In the genomic region with DNA sequence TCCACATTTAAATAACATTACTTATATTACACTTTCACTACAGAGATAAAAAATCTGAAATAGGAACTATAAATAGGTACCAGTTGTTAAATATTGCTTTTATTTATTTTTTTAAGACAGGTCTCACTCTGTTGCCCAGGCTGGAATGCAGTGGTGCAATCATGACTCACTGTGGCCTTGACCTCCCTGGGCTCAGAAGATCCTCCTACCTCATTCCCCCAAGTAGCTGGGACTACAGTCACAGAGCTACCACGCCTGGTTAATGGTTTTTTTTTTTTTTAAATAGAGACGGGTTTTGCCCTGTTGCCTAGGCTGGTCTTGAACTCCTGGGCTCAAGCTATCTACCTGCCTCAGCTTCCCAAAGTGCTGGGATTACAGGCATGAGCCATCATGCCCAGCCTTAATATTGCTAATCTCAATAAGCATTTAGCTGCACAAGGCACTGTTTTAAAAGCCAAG, we compare ENCODE assay signal across 1 cellular context.
TF ChIP-seq lines count a peak whose summit lies in the region.

No MANE protein-coding gene starts in this region.

TF ChIP-seq in HEK293, 187 proteins besides CTCF, POLR2A, EP300 and RAD21 (continued from another document):
- TF ChIP-seq ATF2 (tag by site-specific recombination; IDR thresholded peaks at IDR 0.05; ENCODE audit: low read depth) (no peak), ZNF555 (tag by site-specific recombination; conservative IDR thresholded peaks at IDR 0.05) (no peak), ZFP3 (tag by site-specific recombination; IDR thresholded peaks at IDR 0.05; ENCODE audit: low read depth) (no peak), ZNF362 (tag by site-specific recombination; IDR thresholded peaks at IDR 0.05) (peak; percentile 90), KLF8 (tag by site-specific recombination; IDR thresholded peaks at IDR 0.05) (peak; percentile 55; the same call in 1 of the 2 replicates), SP7 (tag by site-specific recombination; IDR thresholded peaks at IDR 0.05) (peak; percentile 86), ZFHX2 (tag by site-specific recombination; conservative IDR thresholded peaks at IDR 0.05) (0 out of 2 replicates have a peak, but pooled peaks have one; percentile 17), TRIM28 (IDR thresholded peaks at IDR 0.05; ENCODE audit: borderline replicate concordance, low read length) (no peak), ZNF600 (tag by site-specific recombination; IDR thresholded peaks at IDR 0.05) (peak; percentile 54; the same call in 1 of the 2 replicates), ZNF768 (tag by site-specific recombination; IDR thresholded peaks at IDR 0.05) (no peak), ZNF621 (tag by site-specific recombination; IDR thresholded peaks at IDR 0.05) (no peak), SP2 (tag by site-specific recombination; IDR thresholded peaks at IDR 0.05) (peak; percentile 29; the same call in 1 of the 2 replicates), ZNF366 (tag by site-specific recombination; conservative IDR thresholded peaks at IDR 0.05) (peak; percentile 64), ZIC2 (tag by site-specific recombination; IDR thresholded peaks at IDR 0.05) (no peak), ZNF558 (tag by site-specific recombination; IDR thresholded peaks at IDR 0.05) (no peak), PRDM1 (tag by site-specific recombination; IDR thresholded peaks at IDR 0.05) (peak; percentile 68), PATZ1 (tag by site-specific recombination; IDR thresholded peaks at IDR 0.05) (no peak), ZNF335 (tag by site-specific recombination; conservative IDR thresholded peaks at IDR 0.05) (no peak), GFI1B (tag by site-specific recombination; IDR thresholded peaks at IDR 0.05) (no peak), ZNF140 (tag by site-specific recombination; IDR thresholded peaks at IDR 0.05) (no peak), ZNF518A (tag by site-specific recombination; conservative IDR thresholded peaks at IDR 0.05; ENCODE audit: low read depth) (no peak), ZNF121 (tag by site-specific recombination; IDR thresholded peaks at IDR 0.05) (0 out of 2 replicates have a peak, but pooled peaks have one; percentile 49), ZNF2 (tag by site-specific recombination; IDR thresholded peaks at IDR 0.05) (peak; percentile 69), ZXDB (tag by site-specific recombination; IDR thresholded peaks at IDR 0.05) (peak; percentile 60), ZNF157 (tag by site-specific recombination; IDR thresholded peaks at IDR 0.05) (no peak), ZNF501 (tag by site-specific recombination; IDR thresholded peaks at IDR 0.05) (no peak)
- TF ChIP-seq, protein P1, sequence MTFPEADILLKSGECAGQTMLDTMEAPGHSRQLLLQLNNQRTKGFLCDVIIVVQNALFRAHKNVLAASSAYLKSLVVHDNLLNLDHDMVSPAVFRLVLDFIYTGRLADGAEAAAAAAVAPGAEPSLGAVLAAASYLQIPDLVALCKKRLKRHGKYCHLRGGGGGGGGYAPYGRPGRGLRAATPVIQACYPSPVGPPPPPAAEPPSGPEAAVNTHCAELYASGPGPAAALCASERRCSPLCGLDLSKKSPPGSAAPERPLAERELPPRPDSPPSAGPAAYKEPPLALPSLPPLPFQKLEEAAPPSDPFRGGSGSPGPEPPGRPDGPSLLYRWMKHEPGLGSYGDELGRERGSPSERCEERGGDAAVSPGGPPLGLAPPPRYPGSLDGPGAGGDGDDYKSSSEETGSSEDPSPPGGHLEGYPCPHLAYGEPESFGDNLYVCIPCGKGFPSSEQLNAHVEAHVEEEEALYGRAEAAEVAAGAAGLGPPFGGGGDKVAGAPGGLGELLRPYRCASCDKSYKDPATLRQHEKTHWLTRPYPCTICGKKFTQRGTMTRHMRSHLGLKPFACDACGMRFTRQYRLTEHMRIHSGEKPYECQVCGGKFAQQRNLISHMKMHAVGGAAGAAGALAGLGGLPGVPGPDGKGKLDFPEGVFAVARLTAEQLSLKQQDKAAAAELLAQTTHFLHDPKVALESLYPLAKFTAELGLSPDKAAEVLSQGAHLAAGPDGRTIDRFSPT (tag by site-specific recombination; IDR thresholded peaks at IDR 0.05), result peak; percentile 73; the same call in 1 of the 2 replicates
TF ChIP-seq in HEK293: peak in this region for 36.
